In the genomic region with DNA sequence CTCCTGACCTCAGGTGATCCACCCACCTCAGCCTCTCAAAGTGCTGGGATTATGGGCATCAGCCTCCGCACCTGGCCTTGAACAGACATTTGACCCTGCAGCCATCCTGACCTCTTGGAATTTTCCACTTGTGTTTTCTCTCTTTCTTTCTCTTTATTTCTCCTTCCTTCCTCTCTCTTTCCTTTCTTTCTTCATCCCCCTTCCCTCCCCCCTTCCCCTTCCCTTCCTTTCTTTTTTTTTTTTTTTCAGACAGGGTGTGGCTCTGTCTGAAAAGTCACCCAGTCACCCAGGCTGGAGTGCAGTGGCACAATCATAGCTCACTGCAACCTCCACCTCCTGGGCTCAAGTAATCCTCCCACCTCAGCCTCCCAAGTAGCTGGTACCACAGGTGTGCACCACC, we compare ENCODE assay signal across 2 cellular contexts. TPM values are rescaled to one million over a fixed set of nuclear protein-coding genes. Genes with fewer than 3 reads are reported as not detected.
"Had no signal": no experiment of that assay in that cellular context is flagged by ENCODE, and none has a peak within 500 bp of the region (broad histone marks: within the 10 kb centered on the region; RNA-seq: fewer than 3 reads in every experiment).

No MANE protein-coding gene starts in this region.

RNA-seq across cellular contexts. Expression of a gene that starts 10.8 kb away (rescaled TPM):
- total RNA-seq: HT-29 had no signal

RNA-seq across cellular contexts. Expression of a gene that starts 36.0 kb away (rescaled TPM):
- polyA plus RNA-seq: IgD-negative memory B cell had no signal
